Comparison of ENCODE assay signal across 8 cellular contexts in the genomic region with DNA sequence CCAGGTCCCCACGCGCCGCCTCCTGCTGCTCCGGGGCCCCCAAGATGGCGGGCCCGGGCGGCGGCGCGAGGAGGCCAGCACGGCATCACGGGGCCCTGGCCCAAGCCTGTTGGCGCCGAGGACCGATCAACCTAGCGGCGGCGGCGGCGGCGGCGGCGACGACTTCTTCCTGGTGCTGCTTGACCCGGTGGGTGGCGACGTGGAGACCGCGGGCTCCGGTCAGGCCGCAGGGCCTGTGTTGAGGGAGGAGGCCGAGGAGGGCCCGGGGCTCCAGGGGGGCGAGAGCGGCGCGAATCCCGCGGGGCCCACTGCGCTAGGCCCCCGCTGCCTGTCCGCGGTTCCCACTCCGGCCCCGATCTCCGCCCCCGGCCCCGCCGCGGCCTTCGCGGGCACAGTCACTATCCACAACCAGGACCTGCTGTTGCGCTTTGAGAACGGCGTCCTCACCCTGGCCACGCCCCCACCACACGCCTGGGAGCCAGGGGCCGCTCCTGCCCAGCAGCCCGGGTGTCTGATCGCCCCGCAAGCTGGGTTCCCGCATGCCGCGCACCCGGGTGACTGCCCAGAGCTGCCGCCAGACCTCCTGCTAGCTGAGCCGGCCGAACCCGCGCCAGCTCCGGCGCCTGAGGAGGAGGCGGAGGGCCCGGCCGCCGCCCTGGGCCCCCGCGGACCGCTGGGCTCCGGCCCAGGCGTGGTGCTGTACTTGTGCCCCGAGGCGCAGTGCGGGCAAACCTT. TPM values are rescaled to one million over a fixed set of nuclear protein-coding genes. Genes with fewer than 3 reads are reported as not detected.
DNase-seq lines count a peak whose midpoint lies in the region; ATAC-seq, FAIRE-seq and TF ChIP-seq lines count a peak whose summit lies in the region.
"Not testable (repeated sequence)": the region's sequence is repeated elsewhere in the genome, so short reads cannot be mapped to it uniquely, and the experiment has no call there.

No MANE protein-coding gene starts in this region.

- not testable (repeated sequence) for H3K36me3 ChIP-seq in right lobe of liver; small intestine (ENCODE audit: control insufficient read depth in 2 of 2, insufficient read depth in 2 of 2, low read length in 2 of 2)

- intact Hi-C loops in right lobe of liver (cut with DNase I) = not testable (repeated sequence)

- H3K27me3 ChIP-seq in right lobe of liver; small intestine (ENCODE audit: control insufficient read depth in 2 of 2, insufficient read depth in 2 of 2, low read length in 2 of 2): not testable (repeated sequence)

- H3K27me3 Mint-ChIP-seq in endothelial cell (ENCODE audit: unreplicated experiment) = not testable (repeated sequence)

- not testable (repeated sequence) for TF ChIP-seq CTCF in endothelial cell (IDR thresholded peaks at IDR 0.05; ENCODE audit: unreplicated experiment); right lobe of liver (IDR thresholded peaks at IDR 0.05)

- H3K9me3 ChIP-seq in right lobe of liver; small intestine (ENCODE audit: control insufficient read depth, low read depth): not testable (repeated sequence)

- FAIRE-seq in small intestine (lab: Jason Lieb, UNC) = not testable (repeated sequence)

- H3K4me3 ChIP-seq in right lobe of liver = peak overlapping the region; percentile 39 to 68 (median 56)
- H3K4me3 ChIP-seq in small intestine (ENCODE audit: low read depth in 1 of 2, low read length in 2 of 2) = peak overlapping the region; percentile 30 to 44

- not testable (repeated sequence) for H3K27ac Mint-ChIP-seq in endothelial cell (ENCODE audit: unreplicated experiment)

- ATAC-seq in GM19452 (IDR thresholded peaks at IDR 0.05; ENCODE audit: unreplicated experiment) (peak; percentile 77), HG03103 (IDR thresholded peaks at IDR 0.05; ENCODE audit: low read depth, unreplicated experiment) (peak; percentile 54), right lobe of liver (peak; percentile 65 to 88 (median 82))

- peaks cover 22% of the 10 kb centered on the region for H3K4me1 Mint-ChIP-seq in endothelial cell (ENCODE audit: unreplicated experiment)

- WGBS in right lobe of liver (ENCODE audit: insufficient coverage, low coverage, low lambda C conversion rate, missing lambda C conversion rate) = 70% methylated on average over 2 of the region's 84 CpGs
- 0 to 43% (median 19%) methylated on average over 19 to 75 of the region's 84 CpGs for WGBS in small intestine, 3 donors

- not testable (repeated sequence) for H3K36me3 Mint-ChIP-seq in endothelial cell (ENCODE audit: low read depth, unreplicated experiment)

- H3K9me3 Mint-ChIP-seq in endothelial cell (ENCODE audit: unreplicated experiment) = not testable (repeated sequence)

- not testable (repeated sequence) for H3K4me3 Mint-ChIP-seq in endothelial cell (ENCODE audit: unreplicated experiment)

- DNase-seq in CD1c-positive myeloid dendritic cell (ENCODE audit: extremely low spot score) (peak; percentile 35), NCI-H82 (lab: John Stamatoyannopoulos, UW) (peak; percentile 35), endothelial cell (ENCODE audit: low spot score) (peak; percentile 29), right lobe of liver (peak; percentile 37 to 72 (median 58)), small intestine (peak; percentile 38)
- DNase-seq in activated T-cell treated with anti-CD3 and anti-CD28 coated beads, Interleukin-2, amount 50 U/mL, for 1 hour = peak; percentile 64

- peak; percentile 51 for TF ChIP-seq POLR2A in right lobe of liver (IDR thresholded peaks at IDR 0.05)

- H3K4me1 ChIP-seq in right lobe of liver; small intestine (ENCODE audit: control insufficient read depth in 2 of 2, insufficient read depth in 1 of 2, low read depth in 1 of 2, low read length in 1 of 2): not testable (repeated sequence)

- peak overlapping the region; percentile 84 to 93 (median 85) for H3K27ac ChIP-seq in right lobe of liver
- peak overlapping the region; percentile 69 to 90 for H3K27ac ChIP-seq in small intestine (ENCODE audit: low read depth in 1 of 2, low read length in 1 of 2)

RNA-seq across cellular contexts. Expression of a gene that starts 0.5 kb away (rescaled TPM):
- 7.5 TPM for total RNA-seq in endothelial cell (ENCODE audit: unreplicated experiment)
- 10 to 100 TPM in 4 of 6 experiments, 1 to 10 TPM in 2; 3.8 to 13.8 (median 11.2) TPM for total RNA-seq in right lobe of liver
- 1 to 10 TPM; 1.1 to 2.6 (median 1.4) TPM for polyA plus RNA-seq in small intestine

Comparison
In these comparisons a context has a peak if more than half of its experiments do, and no peak if none do; other contexts are left out.
1. Peak in every context shown above with its lines: DNase-seq, ATAC-seq, H3K4me3 ChIP-seq and H3K27ac ChIP-seq.